ENCODE assay signal across 9 cellular contexts in the genomic region with DNA sequence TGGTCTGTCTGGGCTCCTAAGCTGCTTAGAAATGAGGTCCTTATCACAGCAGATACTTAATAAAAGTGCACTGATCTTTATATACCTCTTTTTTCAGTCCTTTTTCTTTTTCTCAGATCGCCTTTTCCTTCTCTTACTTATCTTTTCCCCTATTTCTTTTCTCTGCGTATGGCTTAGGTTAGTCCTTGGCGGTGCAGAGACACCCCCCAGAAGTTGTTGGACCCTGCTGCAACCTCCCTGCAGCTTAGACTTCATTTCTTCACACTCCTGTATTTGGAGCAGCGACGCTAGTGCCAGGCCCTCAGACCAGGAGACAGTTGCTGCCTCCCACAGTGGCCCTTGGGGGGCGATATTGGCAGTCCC.
DNase-seq lines count a peak whose midpoint lies in the region; ATAC-seq and TF ChIP-seq lines count a peak whose summit lies in the region.
"Had no signal": no experiment of that assay in that cellular context is flagged by ENCODE, and none has a peak within 500 bp of the region (broad histone marks: within the 10 kb centered on the region; RNA-seq: fewer than 3 reads in every experiment).

No MANE protein-coding gene starts in this region.

- H3K4me1 ChIP-seq in fibroblast of lung (ENCODE audit: control insufficient read depth, extremely low read depth, insufficient read depth, low read length) = peaks cover 35% of the 10 kb centered on the region

- DNase-seq in GM12864 (ENCODE audit: low read depth) (no peak), T-cell (no peak), fibroblast of lung (ENCODE audit: low read depth in 2 of 2) (no peak), skeletal muscle cell (ENCODE audit: low read depth) (no peak), NOMO-1 treated with DMSO at 0.1 percent for 48 hours (lab: John Stamatoyannopoulos, UW; ENCODE audit: unreplicated experiment) (no peak)
- no peak for DNase-seq in activated CD8-positive, alpha-beta memory T cell treated with anti-CD3 and anti-CD28 coated beads, Interleukin-2, amount 50 U/mL, for 4 hours
- DNase-seq: NCI-H526 treated with DMSO at 0.1 percent for 48 hours had no signal

- peak overlapping the region; percentile 17 for H2AFZ ChIP-seq in fibroblast of lung (ENCODE audit: low read length)

- H3K9ac ChIP-seq in fibroblast of lung (ENCODE audit: insufficient read depth, low read length) = no peak overlapping the region

- H3K27ac Mint-ChIP-seq in T-cell = peak overlapping the region; percentile 99 to 100

- no peaks in the 10 kb centered on the region for H3K79me2 ChIP-seq in fibroblast of lung (ENCODE audit: control insufficient read depth, insufficient read depth, low read length)

- H4K20me1 ChIP-seq in fibroblast of lung (ENCODE audit: control insufficient read depth, extremely low read depth, insufficient read depth, low read length) = no peaks in the 10 kb centered on the region

- H3K4me3 Mint-ChIP-seq in T-cell = peak overlapping the region; percentile 67 to 80 (median 74)

- H3K27me3 ChIP-seq in fibroblast of lung (ENCODE audit: control insufficient read depth, insufficient read depth, low read length) = no peaks in the 10 kb centered on the region

- TF ChIP-seq CTCF in GM12864 (IDR thresholded peaks at IDR 0.05; ENCODE audit: low read depth, low read length, missing control alignments) (peak; percentile 71), fibroblast of lung (conservative IDR thresholded peaks at IDR 0.05 in 1 of 2, IDR thresholded peaks at IDR 0.05 in 1 of 2; ENCODE audit: low read depth in 1 of 2, low read length in 2 of 2) (peak; percentile 45 to 46)

- no peaks in the 10 kb centered on the region for H3K27me3 Mint-ChIP-seq in T-cell

- peaks cover 51 to 66% (median 62%) of the 10 kb centered on the region in 3 donors for H3K4me1 Mint-ChIP-seq in T-cell

- H3K4me2 ChIP-seq in fibroblast of lung (ENCODE audit: extremely low read depth, insufficient read depth, low read length) = peak overlapping the region; percentile 53

- peaks cover 7% of the 10 kb centered on the region for H3K36me3 Mint-ChIP-seq in T-cell

- CTCF ChIA-PET in T-cell (lab: Charles Lee) = interaction anchor here (0.5 to 1.1 kb wide), 6 partner anchors 19 to 1511 kb away, joined by 3 to 6 read pairs (median 3); no protein-coding TSS in a partner anchor

- no peak for ATAC-seq in T-cell (replicated peaks in 1 of 4)
- ATAC-seq in HG02623 (IDR thresholded peaks at IDR 0.05; ENCODE audit: unreplicated experiment) = no peak
- ATAC-seq in GM21360 (IDR thresholded peaks at IDR 0.05; ENCODE audit: unreplicated experiment) = no peak

- peak overlapping the region; percentile 93 for H3K27ac ChIP-seq in fibroblast of lung (ENCODE audit: insufficient read depth, low read length)

- H3K4me3 ChIP-seq in GM12864 (ENCODE audit: low read depth, low read length) (no peak overlapping the region), fibroblast of lung (replicated peaks in 1 of 4; ENCODE audit: control extremely low read depth in 1 of 4, insufficient read depth in 1 of 4, low read depth in 3 of 4, low read length in 4 of 4) (peak overlapping the region in 2 of 4 experiments; percentile 8 to 43), skeletal muscle cell (ENCODE audit: low read depth, low read length) (peak overlapping the region; percentile 20)

- POLR2A ChIA-PET in T-cell (lab: Charles Lee) = interaction anchor here (0.6 to 1.2 kb wide), 5 partner anchors 17 to 169 kb away, joined by 3 to 10 read pairs (median 3); no protein-coding TSS in a partner anchor

- no peaks in the 10 kb centered on the region for H3K9me3 ChIP-seq in fibroblast of lung (ENCODE audit: control insufficient read depth, insufficient read depth, low read depth, low read length)

- no peaks in the 10 kb centered on the region for H3K9me3 Mint-ChIP-seq in T-cell

- no peaks in the 10 kb centered on the region for H3K36me3 ChIP-seq in fibroblast of lung (ENCODE audit: control insufficient read depth, insufficient read depth, low read length)
